Comparison of ENCODE assay signal across 23 cellular contexts in the genomic region with DNA sequence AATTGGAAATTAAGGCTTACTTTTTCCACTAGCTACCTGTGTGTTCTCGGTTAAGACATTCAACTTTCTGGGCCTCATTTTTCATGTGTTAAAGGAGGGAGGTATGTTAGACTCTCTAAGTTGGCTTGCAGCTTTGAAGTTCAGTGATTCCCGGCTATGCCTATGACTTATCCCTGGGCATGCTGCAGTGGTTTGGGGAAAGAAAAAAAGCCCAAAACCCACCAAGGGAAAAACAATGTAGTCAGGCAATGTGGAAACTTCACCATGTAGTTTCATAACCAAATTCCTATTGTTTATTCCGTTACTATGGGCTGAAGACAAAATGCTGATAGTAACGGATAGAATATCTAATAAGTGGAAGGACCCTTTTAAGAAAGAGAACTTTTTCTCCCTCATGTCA.
"Had no signal": no experiment of that assay in that cellular context is flagged by ENCODE, and none has a peak within 500 bp of the region (broad histone marks: within the 10 kb centered on the region; RNA-seq: fewer than 3 reads in every experiment).

No MANE protein-coding gene starts in this region.

- H3K36me3 ChIP-seq: colonic mucosa, esophagus muscularis mucosa, gastrocnemius medialis, heart right ventricle, right atrium auricular region, SJSA1, suprapubic skin had no signal

- H3K4me1 ChIP-seq: colonic mucosa, right atrium auricular region had no signal

- ATAC-seq: activated CD8-positive, alpha-beta T cell treated with anti-CD3 and anti-CD28 coated beads, Interleukin-2, amount 10 ng/mL, durations not matched to agents 7 days and 5 days; activated T-cell treated with anti-CD3 and anti-CD28 coated beads, Interleukin-2, amount 50 U/mL, for 72 hours; gastrocnemius medialis; stimulated activated naive CD8-positive, alpha-beta T cell treated with anti-CD3 and anti-CD28 coated beads, Interleukin-15, Interleukin-2, amounts not matched to agents 100 U/mL and 50 U/mL, for 24 hours had no signal

- H3K27me3 ChIP-seq: colonic mucosa, esophagus muscularis mucosa, gastrocnemius medialis, heart right ventricle, right atrium auricular region, SJSA1, suprapubic skin had no signal

- H3K4me3 ChIP-seq: colonic mucosa, esophagus muscularis mucosa, gastrocnemius medialis, heart right ventricle, right atrium auricular region, SJSA1, smooth muscle cell, suprapubic skin had no signal

- H3K27ac ChIP-seq: colonic mucosa, esophagus muscularis mucosa, gastrocnemius medialis, right atrium auricular region, SJSA1, suprapubic skin had no signal

- H3K4me2 ChIP-seq: smooth muscle cell had no signal

- FAIRE-seq: islet of Langerhans, TTC549 had no signal

- DNase-seq: activated B cell treated with CpG ODN at 0.5 μM for 24 hours; activated CD4-positive, alpha-beta T cell treated with anti-CD3 and anti-CD28 coated beads, Interleukin-2, amount 10 ng/mL, durations not matched to agents 24 days and 14 days; activated CD8-positive, alpha-beta memory T cell treated with anti-CD3 and anti-CD28 coated beads, Interleukin-2, amount 50 U/mL, for 4 hours; activated CD8-positive, alpha-beta T cell treated with anti-CD3 and anti-CD28 coated beads, Interleukin-2, amount 10 ng/mL, durations not matched to agents 7 days and 5 days; activated gamma-delta T cell; activated naive CD8-positive, alpha-beta T cell treated with anti-CD3 and anti-CD28 coated beads for 36 hours; activated T-cell treated with anti-CD3 and anti-CD28 coated beads, Interleukin-2, amount 50 U/mL, for 72 hours; anterior cingulate cortex; colonic mucosa; gastrocnemius medialis; heart right ventricle; naive B cell; posterior cingulate gyrus; stimulated activated naive CD8-positive, alpha-beta T cell treated with anti-CD3 and anti-CD28 coated beads, Interleukin-15, Interleukin-2, amounts not matched to agents 100 U/mL and 50 U/mL, for 24 hours; SW 1271; trophoblast cell had no signal

- H3K9me3 ChIP-seq: colonic mucosa, esophagus muscularis mucosa, gastrocnemius medialis, heart right ventricle, right atrium auricular region, SJSA1, suprapubic skin had no signal
